Comparison of ENCODE assay signal across 8 cellular contexts in genomic region chr1:185720633-185721272, GRCh38. TPM values are rescaled to one million over a fixed set of nuclear protein-coding genes. Genes with fewer than 3 reads are reported as not detected.
DNase-seq lines count a peak whose midpoint lies in the region; ATAC-seq and TF ChIP-seq lines count a peak whose summit lies in the region.

No MANE protein-coding gene starts in this region.

- H3K27ac Mint-ChIP-seq in chondrocyte (ENCODE audit: unreplicated experiment), result peak overlapping the region; percentile 8
- H3K27ac Mint-ChIP-seq in mesothelial cell of epicardium, result no peak overlapping the region

- H3K9me3 Mint-ChIP-seq in chondrocyte (ENCODE audit: low read depth) (no peaks in the 10 kb centered on the region), mesothelial cell of epicardium (no peaks in the 10 kb centered on the region)

- ATAC-seq in HG02642 (IDR thresholded peaks at IDR 0.05; ENCODE audit: poor library complexity, unreplicated experiment) (no peak), HG03432 (IDR thresholded peaks at IDR 0.05; ENCODE audit: unreplicated experiment) (no peak), HG03039 (IDR thresholded peaks at IDR 0.05; ENCODE audit: unreplicated experiment) (no peak), GM21576 (IDR thresholded peaks at IDR 0.05; ENCODE audit: unreplicated experiment) (no peak)

- no peaks in the 10 kb centered on the region for H3K36me3 Mint-ChIP-seq in chondrocyte (ENCODE audit: low read depth)
- no peaks in the 10 kb centered on the region for H3K36me3 Mint-ChIP-seq in mesothelial cell of epicardium

- TF ChIP-seq CTCF in chondrocyte (IDR thresholded peaks at IDR 0.05) (peak; percentile 92), mesothelial cell of epicardium (IDR thresholded peaks at IDR 0.05; ENCODE audit: unreplicated experiment) (peak; percentile 57)

- H3K4me1 Mint-ChIP-seq in chondrocyte (ENCODE audit: low read depth), result peaks cover 31% of the 10 kb centered on the region
- peaks cover 15% of the 10 kb centered on the region for H3K4me1 Mint-ChIP-seq in mesothelial cell of epicardium

- H3K4me3 Mint-ChIP-seq in chondrocyte (ENCODE audit: unreplicated experiment), result no peak overlapping the region
- H3K4me3 Mint-ChIP-seq in mesothelial cell of epicardium, result no peak overlapping the region

- H3K27me3 Mint-ChIP-seq in chondrocyte (ENCODE audit: low read depth), result no peaks in the 10 kb centered on the region
- no peaks in the 10 kb centered on the region for H3K27me3 Mint-ChIP-seq in mesothelial cell of epicardium (ENCODE audit: low read depth)

- DNase-seq in EL (peak; percentile 42), NCI-H1694 treated with DMSO at 0.1 percent for 48 hours (lab: John Stamatoyannopoulos, UW) (peak; percentile 75), chondrocyte (ENCODE audit: low spot score) (no peak), mesothelial cell of epicardium (ENCODE audit: low spot score in 2 of 2, unreplicated experiment in 2 of 2) (no peak)

RNA-seq across cellular contexts. Expression of gene HMCN1, which starts 13.4 kb away (rescaled TPM):
- total RNA-seq in chondrocyte (80.0 to 178 TPM (median 81.6 TPM) in 3 replicates), mesothelial cell of epicardium (45.5 to 48.8 TPM (median 46.4 TPM) in 3 replicates)

Comparison
In these comparisons a context has a peak if more than half of its experiments do, and no peak if none do; other contexts are left out.
1. DNase-seq: peak in EL (single experiment) and NCI-H1694 treated with DMSO at 0.1 percent for 48 hours (single experiment); none in chondrocyte (single experiment) and mesothelial cell of epicardium (0 of 2).